19 cellular contexts compared by ENCODE assay signal in genomic region chr5:54045077-54045792, GRCh38.
DNase-seq lines count a peak whose midpoint lies in the region; ATAC-seq and TF ChIP-seq lines count a peak whose summit lies in the region.
"Had no signal": no experiment of that assay in that cellular context is flagged by ENCODE, and none has a peak within 500 bp of the region (broad histone marks: within the 10 kb centered on the region; RNA-seq: fewer than 3 reads in every experiment).

No MANE protein-coding gene starts in this region.

- H3K9me3 ChIP-seq in left ventricle myocardium inferior (replicated peaks) (no peaks in the 10 kb centered on the region), endocrine pancreas (ENCODE audit: control insufficient read depth, low read length) (no peaks in the 10 kb centered on the region), right lobe of liver (no peaks in the 10 kb centered on the region)

- no peak for DNase-seq in left ventricle myocardium inferior
- no peak for DNase-seq in cardiac septum (ENCODE audit: low spot score)
- DNase-seq in right lobe of liver: peak; percentile 69 to 87 (median 79)
- DNase-seq in hepatic stellate cell (ENCODE audit: low spot score): no peak
- no peak for DNase-seq in activated CD8-positive, alpha-beta memory T cell treated with anti-CD3 and anti-CD28 coated beads for 24 hours
- no peak for DNase-seq in UCSD-AML1 (lab: John Stamatoyannopoulos, UW; ENCODE audit: unreplicated experiment)
- no peak for DNase-seq in stimulated activated CD4-positive, alpha-beta T cell treated with anti-CD3 and anti-CD28 coated beads, Interleukin-4, amount 100 ng/mL, for 4 hours
- DNase-seq: COR-L47, DND-41, GDM1, GM23248, Karpas-422, MM.1S, NCI-H187 treated with DMSO at 0.1 percent for 48 hours, NCI-H2171, NCI-H446 treated with DMSO at 0.1 percent for 48 hours, NCI-H774, SIG-M5 had no signal

- 32% methylated on average over 4 of the region's 4 CpGs for WGBS in right lobe of liver (ENCODE audit: insufficient coverage, low coverage, low lambda C conversion rate, missing lambda C conversion rate)

- H3K4me3 ChIP-seq in left ventricle myocardium inferior: no peak overlapping the region
- H3K4me3 ChIP-seq in endocrine pancreas (ENCODE audit: control insufficient read depth, insufficient read depth, low read length): peak overlapping the region; percentile 17
- H3K4me3 ChIP-seq in right lobe of liver: no peak overlapping the region
- H3K4me3 ChIP-seq: GM23248 had no signal

- H3K4me1 ChIP-seq in left ventricle myocardium inferior (peaks cover 35% of the 10 kb centered on the region), endocrine pancreas (ENCODE audit: control insufficient read depth, insufficient read depth, low read length) (no peaks in the 10 kb centered on the region), right lobe of liver (peaks cover 0 to 20% (median 5%) of the 10 kb centered on the region in 4 donors)

- TF ChIP-seq CTCF in left ventricle myocardium inferior (IDR thresholded peaks at IDR 0.05; ENCODE audit: borderline replicate concordance) (no peak), right lobe of liver (IDR thresholded peaks at IDR 0.05) (no peak)

- H3K27ac ChIP-seq in left ventricle myocardium inferior (replicated peaks): peak overlapping the region; percentile 6
- peak overlapping the region; percentile 69 to 95 (median 95) for H3K27ac ChIP-seq in right lobe of liver
- H3K27ac ChIP-seq: GM23248 had no signal

- no peaks in the 10 kb centered on the region for H3K36me3 ChIP-seq in left ventricle myocardium inferior
- no peaks in the 10 kb centered on the region for H3K36me3 ChIP-seq in endocrine pancreas (ENCODE audit: control insufficient read depth, insufficient read depth, low read length)
- no peaks in the 10 kb centered on the region for H3K36me3 ChIP-seq in right lobe of liver

- intact Hi-C loops in left ventricle myocardium inferior (cut with micrococcal nuclease) (no loop called here), cardiac septum (cut with DNase I) (no loop called here), right lobe of liver (cut with DNase I) (no loop called here)

- no peak overlapping the region for H3K9ac ChIP-seq in endocrine pancreas (ENCODE audit: control insufficient read depth, insufficient read depth, low read length)
- H3K9ac ChIP-seq: GM23248 had no signal

- TF ChIP-seq POLR2A in right lobe of liver (IDR thresholded peaks at IDR 0.05): no peak

- peak; percentile 90 to 95 (median 92) for ATAC-seq in right lobe of liver

- no peaks in the 10 kb centered on the region for H3K27me3 ChIP-seq in left ventricle myocardium inferior (ENCODE audit: low read depth)
- H3K27me3 ChIP-seq in endocrine pancreas (ENCODE audit: control insufficient read depth, insufficient read depth, low read length): no peaks in the 10 kb centered on the region
- no peaks in the 10 kb centered on the region for H3K27me3 ChIP-seq in right lobe of liver

Comparison
In these comparisons a context has a peak if more than half of its experiments do, and no peak if none do; other contexts are left out.
1. DNase-seq: peak in right lobe of liver (3 of 3); none in left ventricle myocardium inferior (single experiment), cardiac septum (single experiment), hepatic stellate cell (single experiment), activated CD8-positive, alpha-beta memory T cell treated with anti-CD3 and anti-CD28 coated beads for 24 hours (single experiment), UCSD-AML1 (single experiment) and stimulated activated CD4-positive, alpha-beta T cell treated with anti-CD3 and anti-CD28 coated beads, Interleukin-4, amount 100 ng/mL, for 4 hours (0 of 2).